In the genomic region with DNA sequence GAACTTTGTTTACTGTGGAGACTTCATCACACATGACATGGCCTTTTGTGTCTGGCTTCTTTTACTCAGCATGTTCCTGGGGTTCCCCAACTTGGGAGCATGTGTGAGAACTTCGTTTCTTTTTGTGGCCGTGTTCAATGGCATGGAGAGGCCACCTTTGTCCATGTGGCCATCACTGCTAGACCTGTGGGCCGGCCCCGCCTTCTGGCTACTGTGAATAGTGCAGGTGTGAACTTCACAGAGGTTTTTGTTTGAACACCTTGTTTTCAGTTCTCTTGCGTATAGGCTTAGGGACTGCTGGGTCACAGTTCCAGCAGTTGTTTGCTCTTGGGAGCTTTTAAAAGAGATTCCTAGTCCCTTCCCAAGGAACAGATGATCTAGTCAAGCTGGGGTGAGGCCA, we compare ENCODE assay signal across 1 cellular context.
TF ChIP-seq lines count a peak whose summit lies in the region.

No MANE protein-coding gene starts in this region.

TF ChIP-seq in HepG2, 621 proteins besides CTCF, POLR2A, EP300 and RAD21 (continued from another document and continues in another):
- TF ChIP-seq, protein P1, sequence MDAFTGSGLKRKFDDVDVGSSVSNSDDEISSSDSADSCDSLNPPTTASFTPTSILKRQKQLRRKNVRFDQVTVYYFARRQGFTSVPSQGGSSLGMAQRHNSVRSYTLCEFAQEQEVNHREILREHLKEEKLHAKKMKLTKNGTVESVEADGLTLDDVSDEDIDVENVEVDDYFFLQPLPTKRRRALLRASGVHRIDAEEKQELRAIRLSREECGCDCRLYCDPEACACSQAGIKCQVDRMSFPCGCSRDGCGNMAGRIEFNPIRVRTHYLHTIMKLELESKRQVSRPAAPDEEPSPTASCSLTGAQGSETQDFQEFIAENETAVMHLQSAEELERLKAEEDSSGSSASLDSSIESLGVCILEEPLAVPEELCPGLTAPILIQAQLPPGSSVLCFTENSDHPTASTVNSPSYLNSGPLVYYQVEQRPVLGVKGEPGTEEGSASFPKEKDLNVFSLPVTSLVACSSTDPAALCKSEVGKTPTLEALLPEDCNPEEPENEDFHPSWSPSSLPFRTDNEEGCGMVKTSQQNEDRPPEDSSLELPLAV (CRISPR knock-in tag; conservative IDR thresholded peaks at IDR 0.05; ENCODE audit: low read depth), result no peak
- TF ChIP-seq IKZF4 (CRISPR knock-in tag; IDR thresholded peaks at IDR 0.05; ENCODE audit: borderline replicate concordance, low read depth, not compliant biosample characterization), result no peak
- TF ChIP-seq, protein P2, sequence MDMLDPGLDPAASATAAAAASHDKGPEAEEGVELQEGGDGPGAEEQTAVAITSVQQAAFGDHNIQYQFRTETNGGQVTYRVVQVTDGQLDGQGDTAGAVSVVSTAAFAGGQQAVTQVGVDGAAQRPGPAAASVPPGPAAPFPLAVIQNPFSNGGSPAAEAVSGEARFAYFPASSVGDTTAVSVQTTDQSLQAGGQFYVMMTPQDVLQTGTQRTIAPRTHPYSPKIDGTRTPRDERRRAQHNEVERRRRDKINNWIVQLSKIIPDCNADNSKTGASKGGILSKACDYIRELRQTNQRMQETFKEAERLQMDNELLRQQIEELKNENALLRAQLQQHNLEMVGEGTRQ (IDR thresholded peaks at IDR 0.05; ENCODE audit: low read depth, low read length), result no peak
- TF ChIP-seq, protein P2 (CRISPR knock-in tag; IDR thresholded peaks at IDR 0.05; ENCODE audit: borderline replicate concordance), result no peak
- TF ChIP-seq, protein P3, sequence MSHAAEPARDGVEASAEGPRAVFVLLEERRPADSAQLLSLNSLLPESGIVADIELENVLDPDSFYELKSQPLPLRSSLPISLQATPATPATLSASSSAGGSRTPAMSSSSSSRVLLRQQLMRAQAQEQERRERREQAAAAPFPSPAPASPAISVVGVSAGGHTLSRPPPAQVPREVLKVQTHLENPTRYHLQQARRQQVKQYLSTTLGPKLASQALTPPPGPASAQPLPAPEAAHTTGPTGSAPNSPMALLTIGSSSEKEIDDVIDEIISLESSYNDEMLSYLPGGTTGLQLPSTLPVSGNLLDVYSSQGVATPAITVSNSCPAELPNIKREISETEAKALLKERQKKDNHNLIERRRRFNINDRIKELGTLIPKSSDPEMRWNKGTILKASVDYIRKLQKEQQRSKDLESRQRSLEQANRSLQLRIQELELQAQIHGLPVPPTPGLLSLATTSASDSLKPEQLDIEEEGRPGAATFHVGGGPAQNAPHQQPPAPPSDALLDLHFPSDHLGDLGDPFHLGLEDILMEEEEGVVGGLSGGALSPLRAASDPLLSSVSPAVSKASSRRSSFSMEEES (CRISPR knock-in tag; IDR thresholded peaks at IDR 0.05), result peak; percentile 35; the same call in 1 of the 2 replicates
- TF ChIP-seq, protein P4, sequence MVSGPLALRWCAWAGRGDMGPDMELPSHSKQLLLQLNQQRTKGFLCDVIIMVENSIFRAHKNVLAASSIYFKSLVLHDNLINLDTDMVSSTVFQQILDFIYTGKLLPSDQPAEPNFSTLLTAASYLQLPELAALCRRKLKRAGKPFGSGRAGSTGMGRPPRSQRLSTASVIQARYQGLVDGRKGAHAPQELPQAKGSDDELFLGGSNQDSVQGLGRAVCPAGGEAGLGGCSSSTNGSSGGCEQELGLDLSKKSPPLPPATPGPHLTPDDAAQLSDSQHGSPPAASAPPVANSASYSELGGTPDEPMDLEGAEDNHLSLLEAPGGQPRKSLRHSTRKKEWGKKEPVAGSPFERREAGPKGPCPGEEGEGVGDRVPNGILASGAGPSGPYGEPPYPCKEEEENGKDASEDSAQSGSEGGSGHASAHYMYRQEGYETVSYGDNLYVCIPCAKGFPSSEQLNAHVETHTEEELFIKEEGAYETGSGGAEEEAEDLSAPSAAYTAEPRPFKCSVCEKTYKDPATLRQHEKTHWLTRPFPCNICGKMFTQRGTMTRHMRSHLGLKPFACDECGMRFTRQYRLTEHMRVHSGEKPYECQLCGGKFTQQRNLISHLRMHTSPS (CRISPR knock-in tag; IDR thresholded peaks at IDR 0.05; ENCODE audit: low read depth), result no peak
- TF ChIP-seq, protein P5, sequence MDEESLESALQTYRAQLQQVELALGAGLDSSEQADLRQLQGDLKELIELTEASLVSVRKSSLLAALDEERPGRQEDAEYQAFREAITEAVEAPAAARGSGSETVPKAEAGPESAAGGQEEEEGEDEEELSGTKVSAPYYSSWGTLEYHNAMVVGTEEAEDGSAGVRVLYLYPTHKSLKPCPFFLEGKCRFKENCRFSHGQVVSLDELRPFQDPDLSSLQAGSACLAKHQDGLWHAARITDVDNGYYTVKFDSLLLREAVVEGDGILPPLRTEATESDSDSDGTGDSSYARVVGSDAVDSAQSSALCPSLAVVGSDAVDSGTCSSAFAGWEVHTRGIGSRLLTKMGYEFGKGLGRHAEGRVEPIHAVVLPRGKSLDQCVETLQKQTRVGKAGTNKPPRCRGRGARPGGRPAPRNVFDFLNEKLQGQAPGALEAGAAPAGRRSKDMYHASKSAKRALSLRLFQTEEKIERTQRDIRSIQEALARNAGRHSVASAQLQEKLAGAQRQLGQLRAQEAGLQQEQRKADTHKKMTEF (CRISPR knock-in tag; IDR thresholded peaks at IDR 0.05), result 0 out of 2 replicates have a peak, but pooled peaks have one; percentile 40
- TF ChIP-seq HCFC1 (IDR thresholded peaks at IDR 0.05; ENCODE audit: low read depth, low read length), result no peak
- no peak for TF ChIP-seq FOXP1 (IDR thresholded peaks at IDR 0.05)
- TF ChIP-seq FOXP1 (CRISPR knock-in tag; IDR thresholded peaks at IDR 0.05), result peak; percentile 17; the same call in 1 of the 2 replicates
- TF ChIP-seq KAT7 (CRISPR knock-in tag; IDR thresholded peaks at IDR 0.05; ENCODE audit: borderline replicate concordance), result no peak
- no peak for TF ChIP-seq ASH2L (IDR thresholded peaks at IDR 0.05; ENCODE audit: insufficient read length, low read depth, low read length)
- TF ChIP-seq, protein P6, sequence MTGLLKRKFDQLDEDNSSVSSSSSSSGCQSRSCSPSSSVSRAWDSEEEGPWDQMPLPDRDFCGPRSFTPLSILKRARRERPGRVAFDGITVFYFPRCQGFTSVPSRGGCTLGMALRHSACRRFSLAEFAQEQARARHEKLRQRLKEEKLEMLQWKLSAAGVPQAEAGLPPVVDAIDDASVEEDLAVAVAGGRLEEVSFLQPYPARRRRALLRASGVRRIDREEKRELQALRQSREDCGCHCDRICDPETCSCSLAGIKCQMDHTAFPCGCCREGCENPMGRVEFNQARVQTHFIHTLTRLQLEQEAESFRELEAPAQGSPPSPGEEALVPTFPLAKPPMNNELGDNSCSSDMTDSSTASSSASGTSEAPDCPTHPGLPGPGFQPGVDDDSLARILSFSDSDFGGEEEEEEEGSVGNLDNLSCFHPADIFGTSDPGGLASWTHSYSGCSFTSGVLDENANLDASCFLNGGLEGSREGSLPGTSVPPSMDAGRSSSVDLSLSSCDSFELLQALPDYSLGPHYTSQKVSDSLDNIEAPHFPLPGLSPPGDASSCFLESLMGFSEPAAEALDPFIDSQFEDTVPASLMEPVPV (CRISPR knock-in tag; IDR thresholded peaks at IDR 0.05), result no peak
- TF ChIP-seq, protein P7, sequence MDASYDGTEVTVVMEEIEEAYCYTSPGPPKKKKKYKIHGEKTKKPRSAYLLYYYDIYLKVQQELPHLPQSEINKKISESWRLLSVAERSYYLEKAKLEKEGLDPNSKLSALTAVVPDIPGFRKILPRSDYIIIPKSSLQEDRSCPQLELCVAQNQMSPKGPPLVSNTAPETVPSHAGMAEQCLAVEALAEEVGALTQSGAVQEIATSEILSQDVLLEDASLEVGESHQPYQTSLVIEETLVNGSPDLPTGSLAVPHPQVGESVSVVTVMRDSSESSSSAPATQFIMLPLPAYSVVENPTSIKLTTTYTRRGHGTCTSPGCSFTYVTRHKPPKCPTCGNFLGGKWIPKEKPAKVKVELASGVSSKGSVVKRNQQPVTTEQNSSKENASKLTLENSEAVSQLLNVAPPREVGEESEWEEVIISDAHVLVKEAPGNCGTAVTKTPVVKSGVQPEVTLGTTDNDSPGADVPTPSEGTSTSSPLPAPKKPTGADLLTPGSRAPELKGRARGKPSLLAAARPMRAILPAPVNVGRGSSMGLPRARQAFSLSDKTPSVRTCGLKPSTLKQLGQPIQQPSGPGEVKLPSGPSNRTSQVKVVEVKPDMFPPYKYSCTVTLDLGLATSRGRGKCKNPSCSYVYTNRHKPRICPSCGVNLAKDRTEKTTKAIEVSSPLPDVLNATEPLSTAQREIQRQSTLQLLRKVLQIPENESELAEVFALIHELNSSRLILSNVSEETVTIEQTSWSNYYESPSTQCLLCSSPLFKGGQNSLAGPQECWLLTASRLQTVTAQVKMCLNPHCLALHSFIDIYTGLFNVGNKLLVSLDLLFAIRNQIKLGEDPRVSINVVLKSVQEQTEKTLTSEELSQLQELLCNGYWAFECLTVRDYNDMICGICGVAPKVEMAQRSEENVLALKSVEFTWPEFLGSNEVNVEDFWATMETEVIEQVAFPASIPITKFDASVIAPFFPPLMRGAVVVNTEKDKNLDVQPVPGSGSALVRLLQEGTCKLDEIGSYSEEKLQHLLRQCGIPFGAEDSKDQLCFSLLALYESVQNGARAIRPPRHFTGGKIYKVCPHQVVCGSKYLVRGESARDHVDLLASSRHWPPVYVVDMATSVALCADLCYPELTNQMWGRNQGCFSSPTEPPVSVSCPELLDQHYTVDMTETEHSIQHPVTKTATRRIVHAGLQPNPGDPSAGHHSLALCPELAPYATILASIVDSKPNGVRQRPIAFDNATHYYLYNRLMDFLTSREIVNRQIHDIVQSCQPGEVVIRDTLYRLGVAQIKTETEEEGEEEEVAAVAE (CRISPR knock-in tag; IDR thresholded peaks at IDR 0.05; ENCODE audit: borderline replicate concordance), result no peak
- peak; percentile 81; the same call in 1 of the 2 replicates for TF ChIP-seq TBX3 (IDR thresholded peaks at IDR 0.05; ENCODE audit: borderline replicate concordance)
- TF ChIP-seq, protein P8, sequence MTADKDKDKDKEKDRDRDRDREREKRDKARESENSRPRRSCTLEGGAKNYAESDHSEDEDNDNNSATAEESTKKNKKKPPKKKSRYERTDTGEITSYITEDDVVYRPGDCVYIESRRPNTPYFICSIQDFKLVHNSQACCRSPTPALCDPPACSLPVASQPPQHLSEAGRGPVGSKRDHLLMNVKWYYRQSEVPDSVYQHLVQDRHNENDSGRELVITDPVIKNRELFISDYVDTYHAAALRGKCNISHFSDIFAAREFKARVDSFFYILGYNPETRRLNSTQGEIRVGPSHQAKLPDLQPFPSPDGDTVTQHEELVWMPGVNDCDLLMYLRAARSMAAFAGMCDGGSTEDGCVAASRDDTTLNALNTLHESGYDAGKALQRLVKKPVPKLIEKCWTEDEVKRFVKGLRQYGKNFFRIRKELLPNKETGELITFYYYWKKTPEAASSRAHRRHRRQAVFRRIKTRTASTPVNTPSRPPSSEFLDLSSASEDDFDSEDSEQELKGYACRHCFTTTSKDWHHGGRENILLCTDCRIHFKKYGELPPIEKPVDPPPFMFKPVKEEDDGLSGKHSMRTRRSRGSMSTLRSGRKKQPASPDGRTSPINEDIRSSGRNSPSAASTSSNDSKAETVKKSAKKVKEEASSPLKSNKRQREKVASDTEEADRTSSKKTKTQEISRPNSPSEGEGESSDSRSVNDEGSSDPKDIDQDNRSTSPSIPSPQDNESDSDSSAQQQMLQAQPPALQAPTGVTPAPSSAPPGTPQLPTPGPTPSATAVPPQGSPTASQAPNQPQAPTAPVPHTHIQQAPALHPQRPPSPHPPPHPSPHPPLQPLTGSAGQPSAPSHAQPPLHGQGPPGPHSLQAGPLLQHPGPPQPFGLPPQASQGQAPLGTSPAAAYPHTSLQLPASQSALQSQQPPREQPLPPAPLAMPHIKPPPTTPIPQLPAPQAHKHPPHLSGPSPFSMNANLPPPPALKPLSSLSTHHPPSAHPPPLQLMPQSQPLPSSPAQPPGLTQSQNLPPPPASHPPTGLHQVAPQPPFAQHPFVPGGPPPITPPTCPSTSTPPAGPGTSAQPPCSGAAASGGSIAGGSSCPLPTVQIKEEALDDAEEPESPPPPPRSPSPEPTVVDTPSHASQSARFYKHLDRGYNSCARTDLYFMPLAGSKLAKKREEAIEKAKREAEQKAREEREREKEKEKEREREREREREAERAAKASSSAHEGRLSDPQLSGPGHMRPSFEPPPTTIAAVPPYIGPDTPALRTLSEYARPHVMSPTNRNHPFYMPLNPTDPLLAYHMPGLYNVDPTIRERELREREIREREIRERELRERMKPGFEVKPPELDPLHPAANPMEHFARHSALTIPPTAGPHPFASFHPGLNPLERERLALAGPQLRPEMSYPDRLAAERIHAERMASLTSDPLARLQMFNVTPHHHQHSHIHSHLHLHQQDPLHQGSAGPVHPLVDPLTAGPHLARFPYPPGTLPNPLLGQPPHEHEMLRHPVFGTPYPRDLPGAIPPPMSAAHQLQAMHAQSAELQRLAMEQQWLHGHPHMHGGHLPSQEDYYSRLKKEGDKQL (CRISPR knock-in tag; IDR thresholded peaks at IDR 0.05; ENCODE audit: low read depth), result peak; percentile 53; the same call in 1 of the 2 replicates
- no peak for TF ChIP-seq NR2F2 (IDR thresholded peaks at IDR 0.05; ENCODE audit: borderline replicate concordance, low read depth)
- TF ChIP-seq, protein P9, sequence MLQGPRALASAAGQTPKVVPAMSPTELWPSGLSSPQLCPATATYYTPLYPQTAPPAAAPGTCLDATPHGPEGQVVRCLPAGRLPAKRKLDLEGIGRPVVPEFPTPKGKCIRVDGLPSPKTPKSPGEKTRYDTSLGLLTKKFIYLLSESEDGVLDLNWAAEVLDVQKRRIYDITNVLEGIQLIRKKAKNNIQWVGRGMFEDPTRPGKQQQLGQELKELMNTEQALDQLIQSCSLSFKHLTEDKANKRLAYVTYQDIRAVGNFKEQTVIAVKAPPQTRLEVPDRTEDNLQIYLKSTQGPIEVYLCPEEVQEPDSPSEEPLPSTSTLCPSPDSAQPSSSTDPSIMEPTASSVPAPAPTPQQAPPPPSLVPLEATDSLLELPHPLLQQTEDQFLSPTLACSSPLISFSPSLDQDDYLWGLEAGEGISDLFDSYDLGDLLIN (CRISPR knock-in tag; IDR thresholded peaks at IDR 0.05; ENCODE audit: borderline replicate concordance), result 0 out of 2 replicates have a peak, but pooled peaks have one; percentile 52
- peak; percentile 61; the same call in 1 of the 2 replicates for TF ChIP-seq SOX5 (CRISPR knock-in tag; IDR thresholded peaks at IDR 0.05; ENCODE audit: borderline replicate concordance)
- TF ChIP-seq, protein P10, sequence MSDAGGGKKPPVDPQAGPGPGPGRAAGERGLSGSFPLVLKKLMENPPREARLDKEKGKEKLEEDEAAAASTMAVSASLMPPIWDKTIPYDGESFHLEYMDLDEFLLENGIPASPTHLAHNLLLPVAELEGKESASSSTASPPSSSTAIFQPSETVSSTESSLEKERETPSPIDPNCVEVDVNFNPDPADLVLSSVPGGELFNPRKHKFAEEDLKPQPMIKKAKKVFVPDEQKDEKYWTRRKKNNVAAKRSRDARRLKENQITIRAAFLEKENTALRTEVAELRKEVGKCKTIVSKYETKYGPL (CRISPR knock-in tag; IDR thresholded peaks at IDR 0.05), result no peak
- TF ChIP-seq ZNF510 (CRISPR knock-in tag; IDR thresholded peaks at IDR 0.05; ENCODE audit: low read depth), result no peak
